Comparison of ENCODE assay signal across 1 cellular context in the genomic region with DNA sequence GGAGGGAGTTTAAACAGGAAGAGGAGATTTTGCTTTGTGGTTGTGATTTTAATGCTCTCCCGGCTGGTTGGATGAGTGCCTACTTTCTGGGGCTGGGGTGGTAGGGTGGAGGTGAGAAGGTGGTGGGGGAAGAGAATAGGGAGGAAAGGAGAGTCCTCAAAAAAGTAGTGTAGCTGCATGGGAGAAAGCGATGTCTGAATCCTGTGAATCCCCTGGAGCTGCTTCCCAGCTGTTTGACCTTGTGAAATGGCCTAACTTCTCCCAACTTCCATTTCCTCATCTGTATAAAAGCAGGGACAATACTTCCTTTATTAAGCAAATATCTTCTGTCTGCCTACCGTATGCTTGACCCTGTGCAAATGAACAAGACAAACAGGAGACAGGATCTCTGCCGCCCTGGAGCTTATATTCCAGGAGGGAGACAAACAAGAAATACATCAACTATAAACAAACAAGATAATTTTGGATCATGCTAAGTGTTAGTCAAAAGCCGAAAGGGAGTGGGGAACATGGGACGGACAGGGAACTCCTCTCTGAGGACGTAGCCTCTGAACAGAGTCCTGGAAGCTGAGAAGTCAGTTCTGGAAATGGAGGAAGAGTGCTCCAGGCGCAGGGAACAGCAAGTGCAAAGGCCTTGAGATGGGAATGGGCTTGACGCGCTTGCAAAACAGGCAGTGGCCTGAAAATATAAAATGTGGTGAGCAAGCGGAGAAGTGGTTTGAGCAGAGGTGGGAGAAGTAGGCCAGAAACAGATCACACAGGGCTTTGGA.
A peak's percentile ranks its signal among the peaks of the same experiment; 100 is the strongest.
TF ChIP-seq lines count a peak whose summit lies in the region.

No MANE protein-coding gene starts in this region.

TF ChIP-seq in HepG2, 621 proteins besides CTCF, POLR2A, EP300 and RAD21 (continued from another document):
- peak; percentile 60; the same call in 1 of the 2 replicates for TF ChIP-seq NCOA2 (CRISPR knock-in tag; IDR thresholded peaks at IDR 0.05)
- no peak for TF ChIP-seq ZNF253 (CRISPR knock-in tag; IDR thresholded peaks at IDR 0.05; ENCODE audit: borderline replicate concordance)
TF ChIP-seq in HepG2: peak in this region for 33.
